Comparison of ENCODE assay signal across 28 cellular contexts in the genomic region with DNA sequence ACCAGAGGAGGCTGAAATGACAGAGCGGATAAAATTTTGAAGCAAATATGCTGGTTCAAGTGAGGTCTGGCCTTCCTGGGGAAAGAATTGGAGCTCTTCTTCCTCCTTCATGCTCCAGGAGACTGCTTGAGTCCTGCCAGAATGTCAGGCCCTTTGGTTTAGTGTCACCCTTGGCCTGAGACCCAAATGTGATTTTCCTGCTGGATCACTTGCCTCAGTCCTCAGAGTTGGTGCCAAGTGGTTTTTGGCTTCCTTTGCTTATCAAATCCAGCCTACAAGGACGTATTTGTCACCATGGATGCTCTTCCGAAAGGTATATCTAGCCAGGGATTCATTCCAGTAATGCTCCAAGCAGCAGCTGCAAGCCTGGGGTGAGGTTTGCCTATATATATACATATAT.
"Had no signal": no experiment of that assay in that cellular context is flagged by ENCODE, and none has a peak within 500 bp of the region (broad histone marks: within the 10 kb centered on the region; RNA-seq: fewer than 3 reads in every experiment).

No MANE protein-coding gene starts in this region.

- H3K36me3 Mint-ChIP-seq: activated naive CD4-positive, alpha-beta T cell treated with anti-CD3 and anti-CD28 coated beads, Interleukin-2, amount 50 U/mL, for 24 hours; activated naive CD8-positive, alpha-beta T cell treated with anti-CD3 and anti-CD28 coated beads for 36 hours had no signal

- H3K27ac ChIP-seq: adrenal gland, body of pancreas, cardiac muscle cell, colonic mucosa, WERI-Rb-1 had no signal

- H3K4me1 Mint-ChIP-seq: activated B cell treated with CpG ODN at 0.5 μM for 24 hours; activated naive CD4-positive, alpha-beta T cell treated with anti-CD3 and anti-CD28 coated beads, Interleukin-2, amount 50 U/mL, for 24 hours; activated naive CD8-positive, alpha-beta T cell treated with anti-CD3 and anti-CD28 coated beads for 36 hours; activated naive CD8-positive, alpha-beta T cell treated with anti-CD3 and anti-CD28 coated beads, Interleukin-2, amount 50 U/mL, for 24 hours; activated T-helper 17 cell treated with anti-CD3 and anti-CD28 coated beads, Interleukin-2, amount 50 U/mL, for 72 hours; T-helper 17 cell had no signal

- H3K9me3 Mint-ChIP-seq: activated B cell treated with CpG ODN at 0.5 μM for 24 hours; activated CD8-positive, alpha-beta T cell treated with anti-CD3 and anti-CD28 coated beads for 36 hours; activated naive CD4-positive, alpha-beta T cell treated with anti-CD3 and anti-CD28 coated beads for 36 hours; activated naive CD4-positive, alpha-beta T cell treated with anti-CD3 and anti-CD28 coated beads, Interleukin-2, amount 50 U/mL, for 24 hours; activated naive CD8-positive, alpha-beta T cell treated with anti-CD3 and anti-CD28 coated beads for 36 hours; activated naive CD8-positive, alpha-beta T cell treated with anti-CD3 and anti-CD28 coated beads, Interleukin-2, amount 50 U/mL, for 24 hours; activated T-cell treated with anti-CD3 and anti-CD28 coated beads, Interleukin-2, amount 50 U/mL, for 4 hours; endodermal cell; T-helper 2 cell treated with Interferon-gamma antibody and Interleukin-4, amounts not matched to agents 5 μg/mL and 100 μg/mL, for 36 hours had no signal

- DNase-seq: activated B cell treated with CpG ODN at 0.5 μM for 24 hours; activated CD4-positive, alpha-beta T cell treated with anti-CD3 and anti-CD28 coated beads for 48 hours; activated CD4-positive, alpha-beta T cell treated with anti-CD3 and anti-CD28 coated beads, Interleukin-2, amount 50 U/mL, for 1 hour; activated CD4-positive, alpha-beta T cell treated with anti-CD3 and anti-CD28 coated beads, Interleukin-2, amount 50 U/mL, for 48 hours; activated CD8-positive, alpha-beta memory T cell treated with anti-CD3 and anti-CD28 coated beads for 24 hours; activated CD8-positive, alpha-beta T cell treated with anti-CD3 and anti-CD28 coated beads for 36 hours; activated effector memory CD4-positive, alpha-beta T cell treated with anti-CD3 and anti-CD28 coated beads, Interleukin-2, amount 50 U/mL, for 16 hours; activated naive CD4-positive, alpha-beta T cell treated with anti-CD3 and anti-CD28 coated beads for 36 hours; activated naive CD8-positive, alpha-beta T cell treated with anti-CD3 and anti-CD28 coated beads for 36 hours; activated naive CD8-positive, alpha-beta T cell treated with anti-CD3 and anti-CD28 coated beads, Interleukin-2, amount 50 U/mL, for 24 hours; activated T-cell treated with anti-CD3 and anti-CD28 coated beads, Interleukin-2, amount 50 U/mL, for 4 hours; adrenal gland; aorta; body of pancreas; central memory CD4-positive, alpha-beta T cell; colonic mucosa; effector memory CD4-positive, alpha-beta T cell; endodermal cell; foreskin fibroblast; head of caudate nucleus; T-helper 1 cell; T-helper 17 cell; T1000; WERI-Rb-1 had no signal

- H3K9me3 ChIP-seq: adrenal gland, body of pancreas, colonic mucosa had no signal

- H3K4me3 Mint-ChIP-seq: activated B cell treated with CpG ODN at 0.5 μM for 24 hours; activated CD8-positive, alpha-beta T cell treated with anti-CD3 and anti-CD28 coated beads for 36 hours; activated naive CD4-positive, alpha-beta T cell treated with anti-CD3 and anti-CD28 coated beads for 36 hours; activated naive CD4-positive, alpha-beta T cell treated with anti-CD3 and anti-CD28 coated beads, Interleukin-2, amount 50 U/mL, for 24 hours; activated naive CD8-positive, alpha-beta T cell treated with anti-CD3 and anti-CD28 coated beads for 36 hours; activated naive CD8-positive, alpha-beta T cell treated with anti-CD3 and anti-CD28 coated beads, Interleukin-2, amount 50 U/mL, for 24 hours; activated T-cell treated with anti-CD3 and anti-CD28 coated beads, Interleukin-2, amount 50 U/mL, for 4 hours; activated T-helper 17 cell treated with anti-CD3 and anti-CD28 coated beads, Interleukin-2, amount 50 U/mL, for 72 hours; endodermal cell; T-helper 17 cell; T-helper 2 cell treated with Interferon-gamma antibody and Interleukin-4, amounts not matched to agents 5 μg/mL and 100 μg/mL, for 36 hours had no signal

- H3K27ac Mint-ChIP-seq: activated B cell treated with CpG ODN at 0.5 μM for 24 hours; activated CD8-positive, alpha-beta T cell treated with anti-CD3 and anti-CD28 coated beads for 36 hours; activated naive CD4-positive, alpha-beta T cell treated with anti-CD3 and anti-CD28 coated beads for 36 hours; activated naive CD4-positive, alpha-beta T cell treated with anti-CD3 and anti-CD28 coated beads, Interleukin-2, amount 50 U/mL, for 24 hours; activated naive CD8-positive, alpha-beta T cell treated with anti-CD3 and anti-CD28 coated beads for 36 hours; activated naive CD8-positive, alpha-beta T cell treated with anti-CD3 and anti-CD28 coated beads, Interleukin-2, amount 50 U/mL, for 24 hours; activated T-helper 17 cell treated with anti-CD3 and anti-CD28 coated beads, Interleukin-2, amount 50 U/mL, for 72 hours; endodermal cell; T-helper 17 cell; T-helper 2 cell treated with Interferon-gamma antibody and Interleukin-4, amounts not matched to agents 5 μg/mL and 100 μg/mL, for 36 hours had no signal

- H3K4me1 ChIP-seq: adrenal gland, body of pancreas, colonic mucosa had no signal

- H3K27me3 ChIP-seq: adrenal gland, body of pancreas, cardiac muscle cell, colonic mucosa had no signal

- H3K27me3 Mint-ChIP-seq: activated B cell treated with CpG ODN at 0.5 μM for 24 hours; activated CD8-positive, alpha-beta T cell treated with anti-CD3 and anti-CD28 coated beads for 36 hours; activated naive CD4-positive, alpha-beta T cell treated with anti-CD3 and anti-CD28 coated beads, Interleukin-2, amount 50 U/mL, for 24 hours; activated naive CD8-positive, alpha-beta T cell treated with anti-CD3 and anti-CD28 coated beads for 36 hours; activated naive CD8-positive, alpha-beta T cell treated with anti-CD3 and anti-CD28 coated beads, Interleukin-2, amount 50 U/mL, for 24 hours; T-helper 17 cell had no signal

- H3K36me3 ChIP-seq: adrenal gland, cardiac muscle cell, colonic mucosa had no signal

- H3K4me3 ChIP-seq: adrenal gland, body of pancreas, cardiac muscle cell, colonic mucosa had no signal
